In the genomic region with DNA sequence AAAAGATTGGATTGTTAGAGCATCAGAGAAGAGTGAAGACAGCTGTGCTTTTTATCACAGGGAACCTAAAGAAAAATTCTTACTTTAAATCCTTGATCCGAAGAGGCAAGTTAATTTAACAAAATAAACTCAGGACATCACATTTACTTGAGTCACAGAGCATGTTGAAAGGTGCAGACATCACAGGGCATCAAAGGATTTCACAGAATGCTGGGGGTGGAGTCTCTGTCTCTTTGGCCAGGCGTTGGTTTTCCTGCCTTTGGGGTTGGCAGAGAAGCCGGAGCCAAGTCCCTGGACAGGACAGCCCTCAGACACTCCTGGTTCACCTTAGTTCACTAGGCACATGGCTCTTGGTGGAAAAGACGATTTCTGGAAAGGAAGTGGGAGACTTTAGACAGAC, we compare ENCODE assay signal across 12 cellular contexts. TPM values are rescaled to one million over a fixed set of nuclear protein-coding genes. Genes with fewer than 3 reads are reported as not detected.
A peak's percentile ranks its signal among the peaks of the same experiment; 100 is the strongest.
DNase-seq lines count a peak whose midpoint lies in the region; ATAC-seq and TF ChIP-seq lines count a peak whose summit lies in the region.
"Had no signal": no experiment of that assay in that cellular context is flagged by ENCODE, and none has a peak within 500 bp of the region (broad histone marks: within the 10 kb centered on the region; RNA-seq: fewer than 3 reads in every experiment).

No MANE protein-coding gene starts in this region.

- peaks cover 0 to 5% (median 0%) of the 10 kb centered on the region in 12 donors for H3K9me3 ChIP-seq in heart left ventricle
- H3K9me3 ChIP-seq: ovary had no signal

- peak; percentile 67 for DNase-seq in DMS53 treated with DMSO at 0.1 percent for 48 hours (lab: John Stamatoyannopoulos, UW; ENCODE audit: unreplicated experiment)
- DNase-seq in amniotic epithelial cell (ENCODE audit: low read depth), result peak; percentile 91
- DNase-seq in heart left ventricle, result peak in 4 of 5 donors; percentile 58 to 74 (median 69)
- DNase-seq in DMS79 (lab: John Stamatoyannopoulos, UW), result no peak
- DNase-seq in NCI-H2081 (lab: John Stamatoyannopoulos, UW), result no peak
- DNase-seq in COLO829 (ENCODE audit: low spot score), result no peak
- DNase-seq: hippocampal formation had no signal

- TF ChIP-seq POLR2A in heart left ventricle (IDR thresholded peaks at IDR 0.05), result no peak

- peak overlapping the region; percentile 30 to 93 (median 78) for H3K27ac ChIP-seq in heart left ventricle
- peak overlapping the region; percentile 79 for H3K27ac ChIP-seq in rectal smooth muscle tissue (ENCODE audit: low read depth, low read length)
- H3K27ac ChIP-seq: cardiac muscle cell had no signal

- H3K9ac ChIP-seq in rectal smooth muscle tissue (ENCODE audit: low read length), result no peak overlapping the region

- WGBS in heart left ventricle, 4 donors, result 20 to 29% (median 24%) methylated on average over 4 of the region's 4 CpGs

- H3K4me3 ChIP-seq in heart left ventricle (no peak overlapping the region), rectal smooth muscle tissue (ENCODE audit: low read length) (no peak overlapping the region)
- H3K4me3 ChIP-seq: cardiac muscle cell, ovary had no signal

- no peaks in the 10 kb centered on the region for H3K36me3 ChIP-seq in heart left ventricle
- no peaks in the 10 kb centered on the region for H3K36me3 ChIP-seq in rectal smooth muscle tissue (ENCODE audit: control insufficient read depth, insufficient read depth, low read length)
- H3K36me3 ChIP-seq: cardiac muscle cell, ovary had no signal

- peak; percentile 89 to 93 (median 92) for ATAC-seq in heart left ventricle
- ATAC-seq in HG02763 (IDR thresholded peaks at IDR 0.05; ENCODE audit: unreplicated experiment), result no peak
- ATAC-seq: HCT116 had no signal

- H3K27me3 ChIP-seq in heart left ventricle (no peaks in the 10 kb centered on the region), rectal smooth muscle tissue (ENCODE audit: control insufficient read depth, insufficient read depth, low read length) (no peaks in the 10 kb centered on the region)
- H3K27me3 ChIP-seq: cardiac muscle cell, ovary had no signal

- H3K4me1 ChIP-seq in heart left ventricle (peaks cover 0 to 31% (median 22%) of the 10 kb centered on the region in 12 donors), rectal smooth muscle tissue (ENCODE audit: control insufficient read depth, insufficient read depth, low read length) (peaks cover 19% of the 10 kb centered on the region)

- intact Hi-C loops in heart left ventricle (cut with DNase I), result loop anchor here in 2 of 10 donors (1.0 to 10.0 kb wide), 2 partner anchors 10 to 51 kb away; no protein-coding TSS in a partner anchor

- no peak for TF ChIP-seq CTCF in heart left ventricle (IDR thresholded peaks at IDR 0.05)

RNA-seq across cellular contexts. Expression of gene SH3RF3, which starts 56.3 kb away (rescaled TPM):
- 10 to 100 TPM in 4 of 9 donors, 1 to 10 TPM in 5; 5.3 to 13.3 (median 7.9) TPM for total RNA-seq in heart left ventricle
- polyA plus RNA-seq in heart left ventricle, result 10 to 100 TPM in 1 of 2 donors, 1 to 10 TPM in 1; 5.2 to 15.7 TPM

Comparison
In these comparisons a context has a peak if more than half of its experiments do, and no peak if none do; other contexts are left out.
1. DNase-seq: peak in DMS53 treated with DMSO at 0.1 percent for 48 hours (single experiment), amniotic epithelial cell (single experiment) and heart left ventricle (4 of 5); none in DMS79 (single experiment), NCI-H2081 (0 of 2) and COLO829 (single experiment).